1 cellular context compared by ENCODE assay signal in genomic region chr10:112896273-112896672, GRCh38.
A peak's percentile ranks its signal among the peaks of the same experiment; 100 is the strongest.
TF ChIP-seq lines count a peak whose summit lies in the region.

No MANE protein-coding gene starts in this region.

TF ChIP-seq in HepG2, 621 proteins besides CTCF, POLR2A, EP300 and RAD21 (continued from another document):
- TF ChIP-seq HNF1A (IDR thresholded peaks at IDR 0.05; ENCODE audit: low read depth) (0 out of 2 replicates have a peak, but pooled peaks have one; percentile 12), HNF1A (CRISPR knock-in tag; IDR thresholded peaks at IDR 0.05; ENCODE audit: borderline replicate concordance) (no peak), DRAP1 (CRISPR knock-in tag; IDR thresholded peaks at IDR 0.05) (no peak), SOX13 (IDR thresholded peaks at IDR 0.05) (no peak), SOX13 (CRISPR knock-in tag; conservative IDR thresholded peaks at IDR 0.05 in 1 of 2, IDR thresholded peaks at IDR 0.05 in 1 of 2) (peak in 1 of 2 experiments; percentile 78; a peak in 2 of 4 replicates), ZNF142 (CRISPR knock-in tag; IDR thresholded peaks at IDR 0.05) (no peak), HDAC2 (CRISPR knock-in tag; IDR thresholded peaks at IDR 0.05) (peak; percentile 30; the same call in 1 of the 2 replicates), ZMYM3 (CRISPR knock-in tag; IDR thresholded peaks at IDR 0.05) (no peak), ZNF512 (CRISPR knock-in tag; IDR thresholded peaks at IDR 0.05) (no peak), SKI (IDR thresholded peaks at IDR 0.05; ENCODE audit: partially characterized antibody) (peak; percentile 67), ZNF264 (CRISPR knock-in tag; IDR thresholded peaks at IDR 0.05) (0 out of 2 replicates have a peak, but pooled peaks have one; percentile 29), AHDC1 (CRISPR knock-in tag; IDR thresholded peaks at IDR 0.05; ENCODE audit: borderline replicate concordance) (0 out of 2 replicates have a peak, but pooled peaks have one; percentile 50), HNF4A (CRISPR knock-in tag; IDR thresholded peaks at IDR 0.05) (peak; percentile 96), BCL6 (CRISPR knock-in tag; IDR thresholded peaks at IDR 0.05) (peak; percentile 17; the same call in 1 of the 2 replicates), RXRB (CRISPR knock-in tag; IDR thresholded peaks at IDR 0.05; ENCODE audit: borderline replicate concordance) (peak; percentile 43; the same call in 1 of the 2 replicates), ZSCAN9 (CRISPR knock-in tag; IDR thresholded peaks at IDR 0.05; ENCODE audit: borderline replicate concordance) (0 out of 2 replicates have a peak, but pooled peaks have one; percentile 23), FOXC1 (CRISPR knock-in tag; IDR thresholded peaks at IDR 0.05; ENCODE audit: borderline replicate concordance) (no peak), MAF1 (CRISPR knock-in tag; IDR thresholded peaks at IDR 0.05; ENCODE audit: borderline replicate concordance) (no peak), POGZ (CRISPR knock-in tag; IDR thresholded peaks at IDR 0.05) (peak; percentile 74), HDAC1 (CRISPR knock-in tag; IDR thresholded peaks at IDR 0.05) (peak; percentile 37; the same call in 1 of the 2 replicates), PAXIP1 (CRISPR knock-in tag; conservative IDR thresholded peaks at IDR 0.05) (peak; percentile 61), XBP1 (CRISPR knock-in tag; IDR thresholded peaks at IDR 0.05) (no peak), RCOR2 (CRISPR knock-in tag; IDR thresholded peaks at IDR 0.05) (peak; percentile 45; the same call in 1 of the 2 replicates), HOMEZ (CRISPR knock-in tag; IDR thresholded peaks at IDR 0.05; ENCODE audit: low read depth) (peak; percentile 66; the same call in 1 of the 2 replicates), HOXA3 (CRISPR knock-in tag; IDR thresholded peaks at IDR 0.05) (peak; percentile 44; the same call in 1 of the 2 replicates), ARNTL (CRISPR knock-in tag; IDR thresholded peaks at IDR 0.05) (no peak), KAT8 (CRISPR knock-in tag; IDR thresholded peaks at IDR 0.05) (0 out of 2 replicates have a peak, but pooled peaks have one; percentile 18)
